Comparison of ENCODE assay signal across 25 cellular contexts in the genomic region with DNA sequence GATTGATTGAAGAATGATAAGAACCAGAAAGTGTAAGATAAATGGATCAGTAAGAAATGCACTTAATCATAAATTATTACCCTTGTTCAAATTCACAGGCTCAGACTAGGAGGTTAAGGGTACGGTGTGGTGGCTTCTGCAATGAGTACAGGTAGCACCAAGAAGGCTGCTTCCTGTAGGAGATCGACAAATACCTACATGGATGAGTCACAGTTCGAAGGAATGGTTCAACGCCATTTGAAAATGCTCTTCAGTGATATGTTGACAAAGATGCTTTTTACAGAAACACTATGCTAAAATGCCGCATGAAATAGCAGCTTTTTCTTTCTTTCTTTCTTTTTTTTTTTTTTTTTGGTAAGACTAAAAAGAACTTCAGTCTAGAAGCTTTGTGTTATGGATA.
"Had no signal": no experiment of that assay in that cellular context is flagged by ENCODE, and none has a peak within 500 bp of the region (broad histone marks: within the 10 kb centered on the region; RNA-seq: fewer than 3 reads in every experiment).

No MANE protein-coding gene starts in this region.

- H3K9me3 ChIP-seq: body of pancreas, esophagus muscularis mucosa, thyroid gland had no signal

- ATAC-seq: activated CD8-positive, alpha-beta T cell treated with anti-CD3 and anti-CD28 coated beads, Interleukin-2, amount 10 ng/mL, durations not matched to agents 7 days and 5 days; activated naive CD8-positive, alpha-beta T cell treated with anti-CD3 and anti-CD28 coated beads, Interleukin-2, amount 50 U/mL, for 24 hours; body of pancreas; left ventricle myocardium superior; naive thymus-derived CD8-positive, alpha-beta T cell; stimulated activated naive CD8-positive, alpha-beta T cell treated with anti-CD3 and anti-CD28 coated beads, Interleukin-15, Interleukin-2, amounts not matched to agents 100 U/mL and 50 U/mL, for 24 hours had no signal

- H3K9me3 Mint-ChIP-seq: activated T-helper 1 cell treated with anti-CD3 and anti-CD28 coated beads, Interleukin-12 subunit alpha, Interleukin-12 subunit beta, Interleukin-2, Interleukin-4 antibody, amounts not matched to agents 30 ng/mL and 10 ng/mL and 1 ng/mL, durations not matched to agents 14 hours and 24 hours and 36 hours had no signal

- H3K4me3 ChIP-seq: body of pancreas, esophagus muscularis mucosa, hepatocyte, neural progenitor cell, thyroid gland had no signal

- H3K27me3 Mint-ChIP-seq: activated naive CD8-positive, alpha-beta T cell treated with anti-CD3 and anti-CD28 coated beads, Interleukin-2, amount 50 U/mL, for 24 hours; dendritic cell treated with granulocyte-macrophage colony-stimulating factor and Interleukin-4, amounts not matched to agents 40 ng/mL and 50 ng/mL, for 4 days; memory B cell; naive thymus-derived CD8-positive, alpha-beta T cell had no signal

- DNase-seq: activated CD4-positive, alpha-beta T cell treated with anti-CD3 and anti-CD28 coated beads for 1 hour; activated CD4-positive, alpha-beta T cell treated with anti-CD3 and anti-CD28 coated beads, Interleukin-2, amount 50 U/mL, for 1 hour; activated CD8-positive, alpha-beta T cell treated with anti-CD3 and anti-CD28 coated beads, Interleukin-2, amount 10 ng/mL, durations not matched to agents 7 days and 5 days; activated gamma-delta T cell; activated naive CD4-positive, alpha-beta T cell treated with anti-CD3 and anti-CD28 coated beads, Interleukin-2, amount 50 U/mL, for 16 hours; activated naive CD8-positive, alpha-beta T cell treated with anti-CD3 and anti-CD28 coated beads, Interleukin-2, amount 50 U/mL, for 24 hours; anterior cingulate cortex; body of pancreas; effector CD8-positive, alpha-beta T cell; glutamatergic neuron; immature natural killer cell; left ventricle myocardium superior; naive thymus-derived CD8-positive, alpha-beta T cell; posterior cingulate gyrus; retina; stimulated activated CD4-positive, alpha-beta T cell treated with anti-CD3 and anti-CD28 coated beads, Interleukin-4, amount 100 ng/mL, for 4 hours; stimulated activated naive CD8-positive, alpha-beta T cell treated with anti-CD3 and anti-CD28 coated beads, Interleukin-15, Interleukin-2, amounts not matched to agents 100 U/mL and 50 U/mL, for 24 hours; thyroid gland; WERI-Rb-1 had no signal

- H3K36me3 ChIP-seq: esophagus muscularis mucosa, neural progenitor cell, thyroid gland, WERI-Rb-1 had no signal

- H3K27me3 ChIP-seq: body of pancreas, esophagus muscularis mucosa, hepatocyte, neural progenitor cell, thyroid gland had no signal

- H3K27ac ChIP-seq: body of pancreas, esophagus muscularis mucosa, hepatocyte, neural progenitor cell, thyroid gland, WERI-Rb-1 had no signal

- H3K4me3 Mint-ChIP-seq: activated CD8-positive, alpha-beta T cell treated with anti-CD3 and anti-CD28 coated beads, Interleukin-2, amount 10 ng/mL, durations not matched to agents 7 days and 5 days; activated naive CD8-positive, alpha-beta T cell treated with anti-CD3 and anti-CD28 coated beads, Interleukin-2, amount 50 U/mL, for 24 hours; activated T-helper 1 cell treated with anti-CD3 and anti-CD28 coated beads, Interleukin-12 subunit alpha, Interleukin-12 subunit beta, Interleukin-2, Interleukin-4 antibody, amounts not matched to agents 30 ng/mL and 10 ng/mL and 1 ng/mL, durations not matched to agents 14 hours and 24 hours and 36 hours; dendritic cell treated with granulocyte-macrophage colony-stimulating factor and Interleukin-4, amounts not matched to agents 40 ng/mL and 50 ng/mL, for 4 days; immature natural killer cell; memory B cell; naive thymus-derived CD8-positive, alpha-beta T cell; neural progenitor cell had no signal

- H3K27ac Mint-ChIP-seq: activated CD8-positive, alpha-beta T cell treated with anti-CD3 and anti-CD28 coated beads, Interleukin-2, amount 10 ng/mL, durations not matched to agents 7 days and 5 days; activated naive CD8-positive, alpha-beta T cell treated with anti-CD3 and anti-CD28 coated beads, Interleukin-2, amount 50 U/mL, for 24 hours; activated T-helper 1 cell treated with anti-CD3 and anti-CD28 coated beads, Interleukin-12 subunit alpha, Interleukin-12 subunit beta, Interleukin-2, Interleukin-4 antibody, amounts not matched to agents 30 ng/mL and 10 ng/mL and 1 ng/mL, durations not matched to agents 14 hours and 24 hours and 36 hours; dendritic cell treated with granulocyte-macrophage colony-stimulating factor and Interleukin-4, amounts not matched to agents 40 ng/mL and 50 ng/mL, for 4 days; memory B cell; naive thymus-derived CD8-positive, alpha-beta T cell; neural progenitor cell had no signal

- H3K4me1 ChIP-seq: body of pancreas had no signal
